28 cellular contexts compared by ENCODE assay signal in the genomic region with DNA sequence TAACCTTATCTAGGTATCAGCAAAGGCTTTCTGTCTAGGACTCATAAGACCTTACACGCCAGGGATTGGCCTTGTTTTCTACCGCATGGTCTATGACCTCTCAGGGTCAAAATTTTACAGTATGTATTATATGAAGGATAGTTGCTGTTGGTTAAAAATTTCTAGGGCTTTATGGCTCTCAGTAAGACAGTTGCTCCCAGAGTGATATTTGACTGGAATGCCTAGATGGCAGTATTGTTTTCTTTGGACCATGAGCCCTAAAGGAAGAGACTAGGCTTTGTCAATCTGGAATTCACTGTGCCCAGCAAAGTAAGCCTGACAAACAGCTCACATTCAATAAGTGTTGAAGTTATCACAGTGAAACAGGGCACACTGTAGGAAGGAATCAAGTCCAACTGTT. TPM values are rescaled to one million over a fixed set of nuclear protein-coding genes. Genes with fewer than 3 reads are reported as not detected.
DNase-seq lines count a peak whose midpoint lies in the region; ATAC-seq and TF ChIP-seq lines count a peak whose summit lies in the region.
"Had no signal": no experiment of that assay in that cellular context is flagged by ENCODE, and none has a peak within 500 bp of the region (broad histone marks: within the 10 kb centered on the region; RNA-seq: fewer than 3 reads in every experiment).

No MANE protein-coding gene starts in this region.

- H3K36me3 ChIP-seq in adipocyte (ENCODE audit: control insufficient read depth, insufficient read depth, low read length, severe bottlenecking): no peaks in the 10 kb centered on the region
- no peaks in the 10 kb centered on the region for H3K36me3 ChIP-seq in colonic mucosa

- H3K27ac ChIP-seq in colonic mucosa: no peak overlapping the region
- H3K27ac ChIP-seq: 22Rv1, epithelial cell of prostate, psoas muscle had no signal

- H3K4me1 ChIP-seq in adipocyte (ENCODE audit: control insufficient read depth, insufficient read depth, low read length) (peaks cover 32% of the 10 kb centered on the region), colonic mucosa (peaks cover 8% of the 10 kb centered on the region)
- H3K4me1 ChIP-seq: psoas muscle had no signal

- no peak overlapping the region for H3K4me3 ChIP-seq in adipocyte (ENCODE audit: low read length)
- no peak overlapping the region for H3K4me3 ChIP-seq in colonic mucosa
- H3K4me3 ChIP-seq: psoas muscle had no signal

- no peak for ATAC-seq in Right ventricle myocardium inferior
- ATAC-seq: activated CD8-positive, alpha-beta memory T cell treated with anti-CD3 and anti-CD28 coated beads, Interleukin-2, amount 10 ng/mL, durations not matched to agents 7 days and 5 days; activated naive CD8-positive, alpha-beta T cell treated with anti-CD3 and anti-CD28 coated beads, Interleukin-2, amount 50 U/mL, for 24 hours; PC-3; psoas muscle had no signal

- H3K9me3 ChIP-seq in adipocyte (ENCODE audit: control insufficient read depth, low read length) (no peaks in the 10 kb centered on the region), colonic mucosa (no peaks in the 10 kb centered on the region)
- H3K9me3 ChIP-seq: psoas muscle had no signal

- intact Hi-C loops in Right ventricle myocardium inferior (cut with DNase I) (no loop called here), colonic mucosa (cut with DNase I) (no loop called here)

- DNase-seq in DMS53 (lab: John Stamatoyannopoulos, UW) (peak; percentile 17), DMS53 treated with DMSO at 0.1 percent for 48 hours (lab: John Stamatoyannopoulos, UW; ENCODE audit: unreplicated experiment) (no peak), DMS 273 (lab: John Stamatoyannopoulos, UW; ENCODE audit: unreplicated experiment) (peak; percentile 16), adipocyte (ENCODE audit: low read depth) (peak; percentile 20), iPS-NIHi7 (ENCODE audit: extremely low spot score) (peak; percentile 18), Right ventricle myocardium inferior (ENCODE audit: missing footprints) (no peak), NCI-H82 (lab: John Stamatoyannopoulos, UW) (no peak), colonic mucosa (no peak)
- DNase-seq: activated B cell treated with CpG ODN at 0.5 μM for 24 hours; activated CD8-positive, alpha-beta memory T cell treated with anti-CD3 and anti-CD28 coated beads, Interleukin-2, amount 10 ng/mL, durations not matched to agents 7 days and 5 days; activated naive CD8-positive, alpha-beta T cell treated with anti-CD3 and anti-CD28 coated beads, Interleukin-2, amount 50 U/mL, for 24 hours; activated T-cell treated with anti-CD3 and anti-CD28 coated beads, Interleukin-2, amount 50 U/mL, for 48 hours; CD4-positive, alpha-beta memory T cell; DMS79; foreskin melanocyte; GF-D8; immature natural killer cell; NCI-H187 treated with DMSO at 0.1 percent for 48 hours; PC-3; psoas muscle; stimulated activated naive CD4-positive, alpha-beta T cell treated with Interleukin-2 at 50 U/mL for 16 hours; SW 1271; T1000 had no signal

- TF ChIP-seq CTCF in colonic mucosa (IDR thresholded peaks at IDR 0.05): no peak

- H3K9ac ChIP-seq in adipocyte (ENCODE audit: low read length): no peak overlapping the region
- no peak overlapping the region for H3K9ac ChIP-seq in colonic mucosa (ENCODE audit: low read depth in 2 of 2, low read length in 2 of 2)

- H3K27me3 ChIP-seq in adipocyte (replicated peaks; ENCODE audit: control insufficient read depth, insufficient read depth, low read length) (no peaks in the 10 kb centered on the region), colonic mucosa (no peaks in the 10 kb centered on the region)

RNA-seq across cellular contexts. Expression of a gene that starts 37.6 kb away (rescaled TPM):
- total RNA-seq in Right ventricle myocardium inferior: not detected
- not detected for total RNA-seq in colonic mucosa
- total RNA-seq: activated B cell treated with CpG ODN at 0.5 μM for 24 hours; activated CD8-positive, alpha-beta memory T cell treated with anti-CD3 and anti-CD28 coated beads, Interleukin-2, amount 10 ng/mL, durations not matched to agents 7 days and 5 days; CD4-positive, alpha-beta memory T cell; cerebellum; LHCN-M2; PC-3; psoas muscle; ureter had no signal

Comparison
In these comparisons a context has a peak if more than half of its experiments do, and no peak if none do; other contexts are left out.
1. DNase-seq: peak in DMS53 (single experiment), DMS 273 (single experiment), adipocyte (single experiment) and iPS-NIHi7 (single experiment); none in DMS53 treated with DMSO at 0.1 percent for 48 hours (single experiment), Right ventricle myocardium inferior (single experiment), NCI-H82 (single experiment) and colonic mucosa (single experiment).